1 cellular context compared by ENCODE assay signal in genomic region chr17:7046725-7047397, GRCh38.
TF ChIP-seq lines count a peak whose summit lies in the region.
"Not testable (repeated sequence)": the region's sequence is repeated elsewhere in the genome, so short reads cannot be mapped to it uniquely, and the experiment has no call there.

No MANE protein-coding gene starts in this region.

TF ChIP-seq in HepG2, 621 proteins besides CTCF, POLR2A, EP300 and RAD21 (continues in another document):
- 0 out of 2 replicates have a peak, but pooled peaks have one; percentile 56 for TF ChIP-seq ZNF337 (CRISPR knock-in tag; IDR thresholded peaks at IDR 0.05; ENCODE audit: borderline replicate concordance, low read depth)
- peak; percentile 83 for TF ChIP-seq ISL2 (CRISPR knock-in tag; IDR thresholded peaks at IDR 0.05)
- peak; percentile 67 for TF ChIP-seq KAT8 (CRISPR knock-in tag; IDR thresholded peaks at IDR 0.05)
- TF ChIP-seq ZNF580 (CRISPR knock-in tag; IDR thresholded peaks at IDR 0.05; ENCODE audit: borderline replicate concordance, low read depth) = 0 out of 2 replicates have a peak, but pooled peaks have one; percentile 41
- 0 out of 2 replicates have a peak, but pooled peaks have one; percentile 19 for TF ChIP-seq ZNF552 (CRISPR knock-in tag; IDR thresholded peaks at IDR 0.05; ENCODE audit: borderline replicate concordance)
- TF ChIP-seq, protein P1, sequence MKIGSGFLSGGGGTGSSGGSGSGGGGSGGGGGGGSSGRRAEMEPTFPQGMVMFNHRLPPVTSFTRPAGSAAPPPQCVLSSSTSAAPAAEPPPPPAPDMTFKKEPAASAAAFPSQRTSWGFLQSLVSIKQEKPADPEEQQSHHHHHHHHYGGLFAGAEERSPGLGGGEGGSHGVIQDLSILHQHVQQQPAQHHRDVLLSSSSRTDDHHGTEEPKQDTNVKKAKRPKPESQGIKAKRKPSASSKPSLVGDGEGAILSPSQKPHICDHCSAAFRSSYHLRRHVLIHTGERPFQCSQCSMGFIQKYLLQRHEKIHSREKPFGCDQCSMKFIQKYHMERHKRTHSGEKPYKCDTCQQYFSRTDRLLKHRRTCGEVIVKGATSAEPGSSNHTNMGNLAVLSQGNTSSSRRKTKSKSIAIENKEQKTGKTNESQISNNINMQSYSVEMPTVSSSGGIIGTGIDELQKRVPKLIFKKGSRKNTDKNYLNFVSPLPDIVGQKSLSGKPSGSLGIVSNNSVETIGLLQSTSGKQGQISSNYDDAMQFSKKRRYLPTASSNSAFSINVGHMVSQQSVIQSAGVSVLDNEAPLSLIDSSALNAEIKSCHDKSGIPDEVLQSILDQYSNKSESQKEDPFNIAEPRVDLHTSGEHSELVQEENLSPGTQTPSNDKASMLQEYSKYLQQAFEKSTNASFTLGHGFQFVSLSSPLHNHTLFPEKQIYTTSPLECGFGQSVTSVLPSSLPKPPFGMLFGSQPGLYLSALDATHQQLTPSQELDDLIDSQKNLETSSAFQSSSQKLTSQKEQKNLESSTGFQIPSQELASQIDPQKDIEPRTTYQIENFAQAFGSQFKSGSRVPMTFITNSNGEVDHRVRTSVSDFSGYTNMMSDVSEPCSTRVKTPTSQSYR (CRISPR knock-in tag; IDR thresholded peaks at IDR 0.05; ENCODE audit: borderline replicate concordance) = peak; percentile 26; the same call in 1 of the 2 replicates
- peak; percentile 48 for TF ChIP-seq FOSL2 (CRISPR knock-in tag; IDR thresholded peaks at IDR 0.05)
- peak; percentile 54; the same call in 1 of the 2 replicates for TF ChIP-seq ZNF263 (CRISPR knock-in tag; IDR thresholded peaks at IDR 0.05)
- TF ChIP-seq SKI (IDR thresholded peaks at IDR 0.05; ENCODE audit: partially characterized antibody) = peak; percentile 36
- peak; percentile 55; the same call in 1 of the 2 replicates for TF ChIP-seq GATA4 (IDR thresholded peaks at IDR 0.05; ENCODE audit: borderline replicate concordance, low read depth)
- peak; percentile 85 for TF ChIP-seq USF2 (IDR thresholded peaks at IDR 0.05; ENCODE audit: low read depth, low read length)
- peak; percentile 81; the same call in 1 of the 2 replicates for TF ChIP-seq USF2 (CRISPR knock-in tag; IDR thresholded peaks at IDR 0.05; ENCODE audit: borderline replicate concordance)
- 0 out of 2 replicates have a peak, but pooled peaks have one; percentile 31 for TF ChIP-seq PHF8 (CRISPR knock-in tag; IDR thresholded peaks at IDR 0.05)
- TF ChIP-seq HMG20B (CRISPR knock-in tag; conservative IDR thresholded peaks at IDR 0.05) = 0 out of 2 replicates have a peak, but pooled peaks have one; percentile 13
- TF ChIP-seq ZNF792 (CRISPR knock-in tag; IDR thresholded peaks at IDR 0.05) = 0 out of 2 replicates have a peak, but pooled peaks have one; percentile 18
- TF ChIP-seq MAFF (IDR thresholded peaks at IDR 0.05; ENCODE audit: low read depth, low read length) = peak; percentile 86
- TF ChIP-seq CREB1 (IDR thresholded peaks at IDR 0.05) = peak; percentile 52; the same call in 1 of the 2 replicates
- peak; percentile 56 for TF ChIP-seq CREB1 (CRISPR knock-in tag; IDR thresholded peaks at IDR 0.05)
- peak in 1 of 2 experiments; percentile 26; a peak in 1 of 4 replicates for TF ChIP-seq KLF16 (CRISPR knock-in tag; IDR thresholded peaks at IDR 0.05)
- TF ChIP-seq ZNF609 (CRISPR knock-in tag; IDR thresholded peaks at IDR 0.05; ENCODE audit: borderline replicate concordance) = peak; percentile 63; the same call in 1 of the 2 replicates
- peak; percentile 96 for TF ChIP-seq RAD51 (IDR thresholded peaks at IDR 0.05; ENCODE audit: borderline replicate concordance)
- peak; percentile 91 for TF ChIP-seq ZNF503 (CRISPR knock-in tag; IDR thresholded peaks at IDR 0.05)
- peak; percentile 78 for TF ChIP-seq GATAD2A (CRISPR knock-in tag; IDR thresholded peaks at IDR 0.05)
- TF ChIP-seq SOX13, FOXA1 (IDR thresholded peaks at IDR 0.05): not testable (repeated sequence)
- TF ChIP-seq SOX13 (CRISPR knock-in tag; conservative IDR thresholded peaks at IDR 0.05 in 1 of 2, IDR thresholded peaks at IDR 0.05 in 1 of 2) = peak in 1 of 2 experiments; percentile 82; a peak in 2 of 4 replicates
- TF ChIP-seq BCL6 (CRISPR knock-in tag; IDR thresholded peaks at IDR 0.05) = peak; percentile 53
- peak; percentile 8; the same call in 1 of the 2 replicates for TF ChIP-seq FOXA1 (CRISPR knock-in tag; IDR thresholded peaks at IDR 0.05)
- TF ChIP-seq HMG20A (CRISPR knock-in tag; IDR thresholded peaks at IDR 0.05; ENCODE audit: borderline replicate concordance) = peak; percentile 78; the same call in 1 of the 2 replicates
- TF ChIP-seq SNAPC4 (CRISPR knock-in tag; IDR thresholded peaks at IDR 0.05) = 0 out of 2 replicates have a peak, but pooled peaks have one; percentile 22
- peak; percentile 94 for TF ChIP-seq TCF7 (IDR thresholded peaks at IDR 0.05; ENCODE audit: low read depth)
- TF ChIP-seq, protein P2, sequence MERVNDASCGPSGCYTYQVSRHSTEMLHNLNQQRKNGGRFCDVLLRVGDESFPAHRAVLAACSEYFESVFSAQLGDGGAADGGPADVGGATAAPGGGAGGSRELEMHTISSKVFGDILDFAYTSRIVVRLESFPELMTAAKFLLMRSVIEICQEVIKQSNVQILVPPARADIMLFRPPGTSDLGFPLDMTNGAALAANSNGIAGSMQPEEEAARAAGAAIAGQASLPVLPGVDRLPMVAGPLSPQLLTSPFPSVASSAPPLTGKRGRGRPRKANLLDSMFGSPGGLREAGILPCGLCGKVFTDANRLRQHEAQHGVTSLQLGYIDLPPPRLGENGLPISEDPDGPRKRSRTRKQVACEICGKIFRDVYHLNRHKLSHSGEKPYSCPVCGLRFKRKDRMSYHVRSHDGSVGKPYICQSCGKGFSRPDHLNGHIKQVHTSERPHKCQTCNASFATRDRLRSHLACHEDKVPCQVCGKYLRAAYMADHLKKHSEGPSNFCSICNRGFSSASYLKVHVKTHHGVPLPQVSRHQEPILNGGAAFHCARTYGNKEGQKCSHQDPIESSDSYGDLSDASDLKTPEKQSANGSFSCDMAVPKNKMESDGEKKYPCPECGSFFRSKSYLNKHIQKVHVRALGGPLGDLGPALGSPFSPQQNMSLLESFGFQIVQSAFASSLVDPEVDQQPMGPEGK (CRISPR knock-in tag; IDR thresholded peaks at IDR 0.05) = peak; percentile 77
- peak; percentile 78 for TF ChIP-seq HDAC2 (CRISPR knock-in tag; IDR thresholded peaks at IDR 0.05)
- 0 out of 2 replicates have a peak, but pooled peaks have one; percentile 38 for TF ChIP-seq ZNF761 (CRISPR knock-in tag; conservative IDR thresholded peaks at IDR 0.05)
- 0 out of 2 replicates have a peak, but pooled peaks have one; percentile 20 for TF ChIP-seq MIER2 (CRISPR knock-in tag; IDR thresholded peaks at IDR 0.05)
- TF ChIP-seq NCOA2 (CRISPR knock-in tag; IDR thresholded peaks at IDR 0.05) = peak; percentile 83
- 0 out of 2 replicates have a peak, but pooled peaks have one; percentile 24 for TF ChIP-seq ZNF800 (CRISPR knock-in tag; IDR thresholded peaks at IDR 0.05)
- TF ChIP-seq JUN (CRISPR knock-in tag; IDR thresholded peaks at IDR 0.05) = peak; percentile 40
